In the genomic region with DNA sequence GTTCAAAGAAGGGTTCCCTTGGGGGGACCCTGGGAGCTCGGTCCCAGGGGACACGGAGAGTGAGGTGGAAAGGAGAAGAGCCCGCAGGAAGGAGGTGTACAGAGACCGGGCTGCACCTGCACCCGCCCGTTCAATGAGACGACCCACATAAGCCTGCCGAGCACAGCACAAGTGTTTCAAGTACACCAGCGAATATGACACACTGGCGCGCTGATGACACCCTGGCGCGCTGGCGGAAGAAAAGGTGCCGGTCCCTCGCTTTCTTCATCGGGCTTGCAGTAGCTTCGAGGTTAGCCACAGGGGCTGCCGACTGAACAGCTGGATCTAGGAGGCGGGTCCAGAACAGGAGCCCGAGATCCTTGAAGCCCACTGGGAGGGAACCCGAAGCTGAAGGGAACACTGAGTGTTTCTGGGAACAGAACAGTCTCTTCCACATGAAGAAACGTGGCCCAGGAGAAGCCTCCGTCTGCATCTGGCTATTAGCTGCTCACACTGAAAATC, we compare ENCODE assay signal across 8 cellular contexts. TPM values are rescaled to one million over a fixed set of nuclear protein-coding genes. Genes with fewer than 3 reads are reported as not detected.
DNase-seq lines count a peak whose midpoint lies in the region; ATAC-seq, FAIRE-seq and TF ChIP-seq lines count a peak whose summit lies in the region.

No MANE protein-coding gene starts in this region.

- H3K79me2 ChIP-seq in HepG2 (ENCODE audit: insufficient read depth, low read length): peaks cover 18% of the 10 kb centered on the region

- POLR2A ChIA-PET in activated naive CD8-positive, alpha-beta T cell treated with anti-CD3 and anti-CD28 coated beads, Interleukin-2, amount 10 ng/mL, durations not matched to agents 7 days and 5 days (lab: Charles Lee): interaction anchor here (0.7 to 2.7 kb wide), 4 partner anchors 86 to 108 kb away, joined by 3 to 10 read pairs (median 4); a partner anchor contains a TSS
- POLR2A ChIA-PET in HepG2 (lab: Yijun Ruan, JAX): interaction anchor here (0.8 to 1.5 kb wide), 2 partner anchors 11 to 86 kb away, joined by 3 to 6 read pairs; a partner anchor contains a TSS

- TF ChIP-seq CTCF in HepG2 (CRISPR knock-in tag; IDR thresholded peaks at IDR 0.05) (no peak), type B pancreatic cell (conservative IDR thresholded peaks at IDR 0.05) (no peak), gastroesophageal sphincter (IDR thresholded peaks at IDR 0.05) (no peak)

- no peak overlapping the region for H3K27ac Mint-ChIP-seq in activated naive CD4-positive, alpha-beta T cell treated with anti-CD3 and anti-CD28 coated beads, Interleukin-2, amount 10 ng/mL, durations not matched to agents 7 days and 5 days
- peak overlapping the region; percentile 18 for H3K27ac Mint-ChIP-seq in activated naive CD8-positive, alpha-beta T cell treated with anti-CD3 and anti-CD28 coated beads, Interleukin-2, amount 10 ng/mL, durations not matched to agents 7 days and 5 days
- H3K27ac Mint-ChIP-seq in type B pancreatic cell: no peak overlapping the region

- BruUV-seq in HepG2 (replicated peaks; lab: Mats Ljungman, UMichigan): no TSS peak

- peaks cover 19% of the 10 kb centered on the region for H3K4me1 Mint-ChIP-seq in activated naive CD4-positive, alpha-beta T cell treated with anti-CD3 and anti-CD28 coated beads, Interleukin-2, amount 10 ng/mL, durations not matched to agents 7 days and 5 days
- peaks cover 6% of the 10 kb centered on the region for H3K4me1 Mint-ChIP-seq in activated naive CD8-positive, alpha-beta T cell treated with anti-CD3 and anti-CD28 coated beads, Interleukin-2, amount 10 ng/mL, durations not matched to agents 7 days and 5 days
- H3K4me1 Mint-ChIP-seq in type B pancreatic cell (ENCODE audit: unreplicated experiment): peaks cover 4% of the 10 kb centered on the region

- FAIRE-seq in HepG2 (lab: Jason Lieb, UNC): no peak

- no peak for DNase-seq in activated naive CD4-positive, alpha-beta T cell treated with anti-CD3 and anti-CD28 coated beads, Interleukin-2, amount 10 ng/mL, durations not matched to agents 7 days and 5 days
- no peak for DNase-seq in activated naive CD4-positive, alpha-beta T cell treated with Interleukin-2 at 50 U/mL for 16 hours
- DNase-seq in activated naive CD8-positive, alpha-beta T cell treated with anti-CD3 and anti-CD28 coated beads, Interleukin-2, amount 10 ng/mL, durations not matched to agents 7 days and 5 days: no peak
- DNase-seq in HepG2 (ENCODE audit: low spot score): no peak
- no peak for DNase-seq in type B pancreatic cell (ENCODE audit: extremely low spot score, unreplicated experiment)
- DNase-seq in NOMO-1 (lab: John Stamatoyannopoulos, UW; ENCODE audit: unreplicated experiment in 2 of 2): no peak

- no peak for ATAC-seq in activated naive CD8-positive, alpha-beta T cell treated with anti-CD3 and anti-CD28 coated beads, Interleukin-2, amount 10 ng/mL, durations not matched to agents 7 days and 5 days (ENCODE audit: low read depth)
- no peak for ATAC-seq in HepG2
- no peak for ATAC-seq in GM18907 (IDR thresholded peaks at IDR 0.05; ENCODE audit: unreplicated experiment)
- no peak for ATAC-seq in gastroesophageal sphincter

- peak overlapping the region; percentile 88 for H3K4me2 ChIP-seq in HepG2 (ENCODE audit: low read depth, low read length)

- TF ChIP-seq POLR2A in HepG2 (IDR thresholded peaks at IDR 0.05; ENCODE audit: insufficient read depth in 1 of 2, low read depth in 2 of 2, low read length in 2 of 2): no peak
- TF ChIP-seq POLR2A in gastroesophageal sphincter (IDR thresholded peaks at IDR 0.05): no peak

- H3K36me3 Mint-ChIP-seq in activated naive CD4-positive, alpha-beta T cell treated with anti-CD3 and anti-CD28 coated beads, Interleukin-2, amount 10 ng/mL, durations not matched to agents 7 days and 5 days: peaks cover 11% of the 10 kb centered on the region
- H3K36me3 Mint-ChIP-seq in activated naive CD8-positive, alpha-beta T cell treated with anti-CD3 and anti-CD28 coated beads, Interleukin-2, amount 10 ng/mL, durations not matched to agents 7 days and 5 days: peaks cover 10% of the 10 kb centered on the region
- H3K36me3 Mint-ChIP-seq in type B pancreatic cell: peaks cover 14% of the 10 kb centered on the region

- H3K9me3 Mint-ChIP-seq in activated naive CD4-positive, alpha-beta T cell treated with anti-CD3 and anti-CD28 coated beads, Interleukin-2, amount 10 ng/mL, durations not matched to agents 7 days and 5 days: no peaks in the 10 kb centered on the region
- no peaks in the 10 kb centered on the region for H3K9me3 Mint-ChIP-seq in activated naive CD8-positive, alpha-beta T cell treated with anti-CD3 and anti-CD28 coated beads, Interleukin-2, amount 10 ng/mL, durations not matched to agents 7 days and 5 days
- H3K9me3 Mint-ChIP-seq in type B pancreatic cell: no peaks in the 10 kb centered on the region

- intact Hi-C loops in HepG2 (cut with micrococcal nuclease; ENCODE audit: unreplicated experiment): loop anchor here (5.0 to 10.0 kb wide), 2 partner anchors 142 to 166 kb away; a partner anchor contains a TSS

- 95% methylated on average over 20 of the region's 24 CpGs for WGBS in HepG2 (ENCODE audit: low lambda C conversion rate)
- 40 to 79% methylated on average over 1 to 22 of the region's 24 CpGs for WGBS in gastroesophageal sphincter (ENCODE audit: low coverage in 1 of 2), 2 donors

- H2AFZ ChIP-seq in HepG2 (ENCODE audit: low read length): no peak overlapping the region

- H3K36me3 ChIP-seq in HepG2 (replicated peaks in 1 of 2; ENCODE audit: control insufficient read depth in 1 of 2, insufficient read depth in 2 of 2, low read length in 2 of 2): peaks cover 1 to 31% of the 10 kb centered on the region in 2 experiments; a peak in 3 of 5 replicates
- peaks cover 0 to 32% of the 10 kb centered on the region in 2 donors for H3K36me3 ChIP-seq in gastroesophageal sphincter

- TF ChIP-seq EP300 in HepG2 (IDR thresholded peaks at IDR 0.05; ENCODE audit: low read depth in 2 of 2, low read length in 2 of 2) (no peak), HepG2 (CRISPR knock-in tag; IDR thresholded peaks at IDR 0.05; ENCODE audit: borderline replicate concordance) (no peak), gastroesophageal sphincter (IDR thresholded peaks at IDR 0.05) (no peak)

- in situ Hi-C loops in HepG2 (cut with HindIII; ENCODE audit: extremely low pct_ligation_motif_present, low pct_unique_long_range_greater_than_20kb): no loop called here

- H3K4me3 ChIP-seq in HepG2 (replicated peaks in 1 of 3; ENCODE audit: insufficient read depth in 1 of 3, low read depth in 2 of 3, low read length in 3 of 3) (peak overlapping the region; percentile 82 to 86 (median 85)), gastroesophageal sphincter (peak overlapping the region in 1 of 2 donors; percentile 72)

- CTCF ChIA-PET in activated naive CD4-positive, alpha-beta T cell treated with anti-CD3 and anti-CD28 coated beads, Interleukin-2, amount 10 ng/mL, durations not matched to agents 7 days and 5 days (lab: Charles Lee): interaction anchor here (2.2 to 4.1 kb wide), 2 partner anchors 105 to 184 kb away, joined by 8 to 36 read pairs; no protein-coding TSS in a partner anchor
- CTCF ChIA-PET in HepG2 (lab: Yijun Ruan, JAX; ENCODE audit: low intra/inter-chr PET ratio, low total read pairs): no interaction called here

- H3K4me1 ChIP-seq in HepG2 (ENCODE audit: insufficient read depth, low read length): peaks cover 21% of the 10 kb centered on the region
- peaks cover 0 to 26% (median 9%) of the 10 kb centered on the region in 3 donors for H3K4me1 ChIP-seq in gastroesophageal sphincter

- no peak for TF ChIP-seq RAD21 in HepG2 (CRISPR knock-in tag; IDR thresholded peaks at IDR 0.05)

- H3K27ac ChIP-seq in HepG2 (ENCODE audit: extremely low read length, insufficient read depth, low read length): no peak overlapping the region
- peak overlapping the region in 2 of 4 donors; percentile 85 to 86 for H3K27ac ChIP-seq in gastroesophageal sphincter

- no peaks in the 10 kb centered on the region for H3K27me3 ChIP-seq in HepG2 (ENCODE audit: control insufficient read depth in 1 of 2, insufficient read depth in 2 of 2, low read length in 2 of 2)
- H3K27me3 ChIP-seq in gastroesophageal sphincter: no peaks in the 10 kb centered on the region

- peaks cover 3% of the 10 kb centered on the region for H3K27me3 Mint-ChIP-seq in activated naive CD4-positive, alpha-beta T cell treated with anti-CD3 and anti-CD28 coated beads, Interleukin-2, amount 10 ng/mL, durations not matched to agents 7 days and 5 days
- no peaks in the 10 kb centered on the region for H3K27me3 Mint-ChIP-seq in activated naive CD8-positive, alpha-beta T cell treated with anti-CD3 and anti-CD28 coated beads, Interleukin-2, amount 10 ng/mL, durations not matched to agents 7 days and 5 days
- H3K27me3 Mint-ChIP-seq in type B pancreatic cell: no peaks in the 10 kb centered on the region

- H3K9ac ChIP-seq in HepG2 (ENCODE audit: insufficient read depth, low read depth, low read length): peak overlapping the region; percentile 76

- no peaks in the 10 kb centered on the region for H3K9me3 ChIP-seq in HepG2 (ENCODE audit: low read length)
- H3K9me3 ChIP-seq in gastroesophageal sphincter: no peaks in the 10 kb centered on the region

- peak overlapping the region; percentile 89 for H3K4me3 Mint-ChIP-seq in activated naive CD4-positive, alpha-beta T cell treated with anti-CD3 and anti-CD28 coated beads, Interleukin-2, amount 10 ng/mL, durations not matched to agents 7 days and 5 days
- H3K4me3 Mint-ChIP-seq in activated naive CD8-positive, alpha-beta T cell treated with anti-CD3 and anti-CD28 coated beads, Interleukin-2, amount 10 ng/mL, durations not matched to agents 7 days and 5 days: peak overlapping the region; percentile 91
- peak overlapping the region; percentile 90 for H3K4me3 Mint-ChIP-seq in type B pancreatic cell

- H4K20me1 ChIP-seq in HepG2 (ENCODE audit: insufficient read depth, low read length): no peaks in the 10 kb centered on the region

RNA-seq across cellular contexts. Expression of a gene that starts 1.4 kb away (rescaled TPM):
- 10 to 100 TPM; 98.8 to 99.4 TPM for total RNA-seq in activated naive CD8-positive, alpha-beta T cell treated with anti-CD3 and anti-CD28 coated beads, Interleukin-2, amount 10 ng/mL, durations not matched to agents 7 days and 5 days
- 26.8 and 35.0 TPM in 2 replicates for total RNA-seq in HepG2 (2016; rRNA removed; fragmentation: Illumina TruSeq; extraction: Trizol)
- 16.3 and 18.1 TPM in 2 replicates for total RNA-seq in HepG2 (2016; cell fraction: cytosol; rRNA removed; fragmentation: Illumina TruSeq; extraction: Trizol; ENCODE audit: low read depth)
- total RNA-seq in HepG2 (2016; cell fraction: insoluble cytoplasmic fraction; rRNA removed; fragmentation: Illumina TruSeq; extraction: Trizol): 22.4 and 35.5 TPM in 2 replicates
- 27.6 and 33.0 TPM in 2 replicates for total RNA-seq in HepG2 (2016; cell fraction: membrane; rRNA removed; fragmentation: Illumina TruSeq; extraction: Trizol)
- 34.2 and 36.7 TPM in 2 replicates for total RNA-seq in HepG2 (2016; cell fraction: nucleus; rRNA removed; fragmentation: Illumina TruSeq; extraction: Trizol)
- 50.0 and 59.5 TPM in 2 replicates for polyA plus RNA-seq in HepG2 (2011; rRNA removed)
- 37.5 and 49.4 TPM in 2 replicates for polyA plus RNA-seq in HepG2 (2011; cell fraction: cytosol; rRNA removed)
- 238 and 301 TPM in 2 replicates for polyA plus RNA-seq in HepG2 (2011; cell fraction: nucleus; rRNA removed)
- polyA plus RNA-seq in HepG2 (2012): 31.9 and 43.3 TPM in 2 replicates
- polyA plus RNA-seq in HepG2 (2016; cell fraction: cytosol; fragmentation: Illumina TruSeq; extraction: Trizol; ENCODE audit: low read depth): 12.6 and 12.7 TPM in 2 replicates
- 23.9 and 30.1 TPM in 2 replicates for polyA plus RNA-seq in HepG2 (2016; cell fraction: insoluble cytoplasmic fraction; fragmentation: Illumina TruSeq; extraction: Trizol; ENCODE audit: low read depth)
- polyA plus RNA-seq in HepG2 (2016; cell fraction: membrane; fragmentation: Illumina TruSeq; extraction: Trizol; ENCODE audit: low read depth): 21.4 and 23.2 TPM in 2 replicates
- polyA plus RNA-seq in HepG2 (2016; cell fraction: nucleus; fragmentation: Illumina TruSeq; extraction: Trizol; ENCODE audit: insufficient read depth, low read depth): 77.4 and 83.8 TPM in 2 replicates
- 111 and 116 TPM in 2 replicates for polyA minus RNA-seq in HepG2 (2011; rRNA and poly(A)+ RNA removed; ENCODE audit: low replicate concordance)
- polyA minus RNA-seq in HepG2 (2011; cell fraction: cytosol; rRNA and poly(A)+ RNA removed): 34.3 and 37.3 TPM in 2 replicates
- 73.2 and 88.6 TPM in 2 replicates for polyA minus RNA-seq in HepG2 (2011; cell fraction: nucleus; rRNA and poly(A)+ RNA removed)
- total RNA-seq in type B pancreatic cell (ENCODE audit: low replicate concordance): 105 and 114 TPM in 2 replicates
- total RNA-seq in gastroesophageal sphincter: 100 to 1,000 TPM in 2 of 4 donors, 10 to 100 TPM in 2; 58.8 to 439 (median 212) TPM

RNA-seq across cellular contexts. Expression of a gene that starts 47.7 kb away (rescaled TPM):
- total RNA-seq in activated naive CD8-positive, alpha-beta T cell treated with anti-CD3 and anti-CD28 coated beads, Interleukin-2, amount 10 ng/mL, durations not matched to agents 7 days and 5 days: 10 to 100 TPM; 46.1 to 47.4 TPM
- total RNA-seq in HepG2 (2016; rRNA removed; fragmentation: Illumina TruSeq; extraction: Trizol) (11.3 and 15.5 TPM in 2 replicates), type B pancreatic cell (ENCODE audit: low replicate concordance) (31.1 and 47.6 TPM in 2 replicates), gastroesophageal sphincter (10 to 100 TPM; 17.9 to 50.6 (median 34.3) TPM)
- total RNA-seq in HepG2 (2016; cell fraction: cytosol; rRNA removed; fragmentation: Illumina TruSeq; extraction: Trizol; ENCODE audit: low read depth): 5.8 and 6.9 TPM in 2 replicates
- 9.7 and 18.4 TPM in 2 replicates for total RNA-seq in HepG2 (2016; cell fraction: insoluble cytoplasmic fraction; rRNA removed; fragmentation: Illumina TruSeq; extraction: Trizol)
- 4.5 and 5.1 TPM in 2 replicates for total RNA-seq in HepG2 (2016; cell fraction: membrane; rRNA removed; fragmentation: Illumina TruSeq; extraction: Trizol)
- 22.2 and 24.1 TPM in 2 replicates for total RNA-seq in HepG2 (2016; cell fraction: nucleus; rRNA removed; fragmentation: Illumina TruSeq; extraction: Trizol)
- 32.6 and 34.1 TPM in 2 replicates for polyA plus RNA-seq in HepG2 (2011; rRNA removed)
- 7.9 and 9.8 TPM in 2 replicates for polyA plus RNA-seq in HepG2 (2011; cell fraction: cytosol; rRNA removed)
- polyA plus RNA-seq in HepG2 (2011; cell fraction: nucleus; rRNA removed): 162 and 171 TPM in 2 replicates
- polyA plus RNA-seq in HepG2 (2012): 19.0 and 22.7 TPM in 2 replicates
- 1.4 and 1.7 TPM in 2 replicates for polyA plus RNA-seq in HepG2 (2016; cell fraction: cytosol; fragmentation: Illumina TruSeq; extraction: Trizol; ENCODE audit: low read depth)
- 8.1 and 8.4 TPM in 2 replicates for polyA plus RNA-seq in HepG2 (2016; cell fraction: insoluble cytoplasmic fraction; fragmentation: Illumina TruSeq; extraction: Trizol; ENCODE audit: low read depth)
- polyA plus RNA-seq in HepG2 (2016; cell fraction: membrane; fragmentation: Illumina TruSeq; extraction: Trizol; ENCODE audit: low read depth): 2.1 and 3.0 TPM in 2 replicates
- 78.5 and 90.7 TPM in 2 replicates for polyA plus RNA-seq in HepG2 (2016; cell fraction: nucleus; fragmentation: Illumina TruSeq; extraction: Trizol; ENCODE audit: insufficient read depth, low read depth)
- polyA minus RNA-seq in HepG2 (2011; rRNA and poly(A)+ RNA removed; ENCODE audit: low replicate concordance): 16.4 and 18.6 TPM in 2 replicates
- 2.5 and 4.4 TPM in 2 replicates for polyA minus RNA-seq in HepG2 (2011; cell fraction: cytosol; rRNA and poly(A)+ RNA removed)
- 31.4 and 38.0 TPM in 2 replicates for polyA minus RNA-seq in HepG2 (2011; cell fraction: nucleus; rRNA and poly(A)+ RNA removed)
